In the genomic region with DNA sequence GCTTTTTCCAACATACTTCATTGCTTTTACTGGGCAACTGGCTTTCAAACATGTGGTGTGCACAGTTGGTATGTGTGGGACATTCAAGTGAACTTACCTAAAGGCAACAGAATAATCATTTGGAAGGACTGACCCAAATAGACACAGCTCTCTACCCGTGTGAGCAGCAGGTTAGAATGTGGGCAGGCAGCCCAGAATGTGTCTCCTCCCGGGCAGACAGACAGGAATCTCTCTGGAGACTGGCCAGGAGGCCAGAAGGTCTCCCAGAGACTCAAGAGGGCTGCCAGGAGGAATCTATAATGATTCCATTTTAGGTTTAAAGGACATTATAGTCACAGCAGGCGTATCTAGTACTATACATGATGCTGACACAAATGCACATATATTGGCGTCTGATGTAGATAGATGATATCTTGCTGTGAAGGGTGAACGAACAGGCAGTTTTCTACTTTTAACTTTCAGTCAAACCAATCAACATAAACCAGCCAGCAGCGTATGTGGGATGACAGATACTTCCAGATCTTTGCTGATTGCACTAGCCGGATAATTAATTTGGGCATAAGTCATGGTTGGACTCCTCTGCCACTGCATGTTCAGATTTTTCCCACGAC, we compare ENCODE assay signal across 10 cellular contexts.
DNase-seq lines count a peak whose midpoint lies in the region; ATAC-seq and TF ChIP-seq lines count a peak whose summit lies in the region.
"Had no signal": no experiment of that assay in that cellular context is flagged by ENCODE, and none has a peak within 500 bp of the region (broad histone marks: within the 10 kb centered on the region; RNA-seq: fewer than 3 reads in every experiment).

No MANE protein-coding gene starts in this region.

- TF ChIP-seq CTCF in LNCaP clone FGC (IDR thresholded peaks at IDR 0.05; ENCODE audit: control insufficient read depth, extremely low read depth, insufficient read depth) (no peak), astrocyte of the spinal cord (IDR thresholded peaks at IDR 0.05; ENCODE audit: low read depth, low read length) (no peak)

- in situ Hi-C loops in ACHN (cut with HindIII; ENCODE audit: low pct_ligation_motif_present, low pct_unique_long_range_greater_than_20kb, low sequenced_read_pairs) = no loop called here
- in situ Hi-C loops in astrocyte of the spinal cord (cut with HindIII; ENCODE audit: low sequenced_read_pairs) = no loop called here
- in situ Hi-C loops in KBM-7 (cut with MboI; ENCODE audit: low pct_unique_long_range_greater_than_20kb, low sequenced_read_pairs) = no loop called here

- peak; percentile 38 for ATAC-seq in left colon
- no peak for ATAC-seq in HG03108 (IDR thresholded peaks at IDR 0.05; ENCODE audit: unreplicated experiment)
- ATAC-seq in GM21737 (IDR thresholded peaks at IDR 0.05; ENCODE audit: unreplicated experiment) = no peak

- intact Hi-C loops in left colon (cut with DNase I, micrococcal nuclease) = no loop called here

- H3K4me3 ChIP-seq in LNCaP clone FGC (ENCODE audit: low read depth, low read length) (no peak overlapping the region), astrocyte of the spinal cord (ENCODE audit: low read depth, low read length) (no peak overlapping the region)

- DNase-seq in ACHN (peak; percentile 86), LNCaP clone FGC (ENCODE audit: low read depth) (peak; percentile 86), astrocyte of the spinal cord (ENCODE audit: low read depth, low spot score) (peak; percentile 86), left colon (peak in 1 of 2 donors; percentile 29), KBM-7 (no peak)
- DNase-seq in stimulated activated CD8-positive, alpha-beta memory T cell treated with anti-CD3 and anti-CD28 coated beads, Interleukin-4, amount 100 ng/mL, for 48 hours = no peak
- DNase-seq: activated CD4-positive, alpha-beta T cell treated with anti-CD3 and anti-CD28 coated beads, Interleukin-2, amount 50 U/mL, for 1 hour; CD4-positive, CD25-positive, alpha-beta regulatory T cell had no signal

Comparison
In these comparisons a context has a peak if more than half of its experiments do, and no peak if none do; other contexts are left out.
1. DNase-seq: peak in ACHN (single experiment), LNCaP clone FGC (single experiment) and astrocyte of the spinal cord (single experiment); none in stimulated activated CD8-positive, alpha-beta memory T cell treated with anti-CD3 and anti-CD28 coated beads, Interleukin-4, amount 100 ng/mL, for 48 hours (single experiment) and KBM-7 (single experiment).